In genomic region chr11:116276051-116277044, GRCh38 we compare ENCODE assay signal across 8 cellular contexts.
DNase-seq lines count a peak whose midpoint lies in the region; ATAC-seq and TF ChIP-seq lines count a peak whose summit lies in the region.

No MANE protein-coding gene starts in this region.

- peak; percentile 93 for ATAC-seq in HG02678 (IDR thresholded peaks at IDR 0.05; ENCODE audit: unreplicated experiment)
- ATAC-seq in activated B cell treated with CpG ODN at 0.5 μM for 24 hours (ENCODE audit: low read depth), result no peak

- H3K27ac ChIP-seq in caudate nucleus (ENCODE audit: low read depth, low read length), result no peak overlapping the region

- POLR2A ChIA-PET in activated B cell treated with CpG ODN at 0.5 μM for 24 hours (lab: Charles Lee), result no interaction called here

- TF ChIP-seq CTCF in GM12872 (IDR thresholded peaks at IDR 0.05; ENCODE audit: insufficient read depth, low read depth, low read length), result peak; percentile 88
- TF ChIP-seq CTCF in activated B cell treated with CpG ODN at 0.5 μM for 24 hours (IDR thresholded peaks at IDR 0.05), result no peak

- no peak overlapping the region for H3K4me3 Mint-ChIP-seq in activated B cell treated with CpG ODN at 0.5 μM for 24 hours

- no peak overlapping the region for H3K27ac Mint-ChIP-seq in activated B cell treated with CpG ODN at 0.5 μM for 24 hours

- H3K27me3 Mint-ChIP-seq in activated B cell treated with CpG ODN at 0.5 μM for 24 hours, result peaks cover 9% of the 10 kb centered on the region

- CTCF ChIA-PET in activated B cell treated with CpG ODN at 0.5 μM for 24 hours (lab: Charles Lee), result no interaction called here

- H3K36me3 Mint-ChIP-seq in activated B cell treated with CpG ODN at 0.5 μM for 24 hours (ENCODE audit: low read depth), result no peaks in the 10 kb centered on the region

- H3K4me1 Mint-ChIP-seq in activated B cell treated with CpG ODN at 0.5 μM for 24 hours, result no peaks in the 10 kb centered on the region

- H3K9me3 Mint-ChIP-seq in activated B cell treated with CpG ODN at 0.5 μM for 24 hours, result no peaks in the 10 kb centered on the region

- peak; percentile 51 to 88 for DNase-seq in NCI-H1930 (lab: John Stamatoyannopoulos, UW)
- DNase-seq in activated B cell treated with CpG ODN at 0.5 μM for 24 hours, result peak; percentile 34
- peak in 50 of 61 donors; percentile 10 to 76 (median 32) for DNase-seq in caudate nucleus (lab: John Stamatoyannopoulos, UW)
- DNase-seq in islet precursor cell, result peak; percentile 94
- peak; percentile 84 for DNase-seq in stimulated activated CD4-positive, alpha-beta T cell treated with anti-CD3 and anti-CD28 coated beads, Interleukin-1b, Interleukin-23, amount 100 ng/mL, for 48 hours
- no peak for DNase-seq in AG08395 (ENCODE audit: low spot score)

- intact Hi-C loops in activated B cell treated with CpG ODN at 0.5 μM for 24 hours (cut with micrococcal nuclease), result loop anchor here (1.0 to 10.0 kb wide), 2 partner anchors 418 to 952 kb away; no protein-coding TSS in a partner anchor
